12 cellular contexts compared by ENCODE assay signal in genomic region chr21:16418663-16419062, GRCh38.
DNase-seq lines count a peak whose midpoint lies in the region; ATAC-seq, FAIRE-seq and TF ChIP-seq lines count a peak whose summit lies in the region.
"Had no signal": no experiment of that assay in that cellular context is flagged by ENCODE, and none has a peak within 500 bp of the region (broad histone marks: within the 10 kb centered on the region; RNA-seq: fewer than 3 reads in every experiment).

No MANE protein-coding gene starts in this region.

- dilution Hi-C loops in keratinocyte (cut with MboI; ENCODE audit: extremely low pct_ligation_motif_present, low sequenced_read_pairs) = no loop called here

- H3K36me3 ChIP-seq in keratinocyte (ENCODE audit: control insufficient read depth in 2 of 2, extremely low read depth in 1 of 2, insufficient read depth in 2 of 2, low read length in 2 of 2) (no peaks in the 10 kb centered on the region), stomach smooth muscle (ENCODE audit: control insufficient read depth in 2 of 2, insufficient read depth in 2 of 2, low read length in 2 of 2) (no peaks in the 10 kb centered on the region)

- H3K4me2 ChIP-seq in keratinocyte (ENCODE audit: control insufficient read depth, extremely low read depth, insufficient read depth, low read depth, low read length) = peak overlapping the region; percentile 72

- H3K4me3 ChIP-seq in astrocyte of the cerebellum (ENCODE audit: low read depth, low read length) = peak overlapping the region; percentile 55
- no peak overlapping the region for H3K4me3 ChIP-seq in keratinocyte (ENCODE audit: control insufficient read depth in 2 of 3, extremely low read depth in 1 of 3, insufficient read depth in 2 of 3, low read depth in 1 of 3, low read length in 3 of 3)
- peak overlapping the region; percentile 23 to 61 for H3K4me3 ChIP-seq in stomach smooth muscle (ENCODE audit: low read length in 2 of 2)

- FAIRE-seq in keratinocyte (lab: Jason Lieb, UNC) = no peak
- FAIRE-seq: GM19239, RCC 7860 had no signal

- DNase-seq in LHCN-M2 (ENCODE audit: low read depth) (peak; percentile 17), astrocyte of the cerebellum (ENCODE audit: low read depth) (no peak), keratinocyte (ENCODE audit: low read depth, low spot score) (no peak), NK-92 (lab: John Stamatoyannopoulos, UW; ENCODE audit: unreplicated experiment) (no peak), CD1c-positive myeloid dendritic cell (ENCODE audit: extremely low spot score) (no peak), KBM-7 (no peak)
- DNase-seq: activated T-cell treated with anti-CD3 and anti-CD28 coated beads, Interleukin-2, amount 50 U/mL, for 1 hour; Caco-2 had no signal

- H3K79me2 ChIP-seq in keratinocyte (ENCODE audit: control insufficient read depth, insufficient read depth, low read length) = no peaks in the 10 kb centered on the region

- TF ChIP-seq CTCF in astrocyte of the cerebellum (IDR thresholded peaks at IDR 0.05; ENCODE audit: low read depth, low read length, missing control alignments) = no peak
- no peak for TF ChIP-seq CTCF in keratinocyte (optimal IDR thresholded peaks at IDR 0.05 in 1 of 3, IDR thresholded peaks at IDR 0.05 in 1 of 3, conservative IDR thresholded peaks at IDR 0.05 in 1 of 3; ENCODE audit: extremely low read depth in 1 of 3, insufficient read depth in 2 of 3, low read length in 3 of 3)

- H4K20me1 ChIP-seq in keratinocyte (ENCODE audit: control insufficient read depth, extremely low read depth, insufficient read depth, low read length) = no peaks in the 10 kb centered on the region

- in situ Hi-C loops in astrocyte of the cerebellum (cut with HindIII; ENCODE audit: low sequenced_read_pairs) = no loop called here
- in situ Hi-C loops in KBM-7 (cut with MboI; ENCODE audit: low pct_unique_long_range_greater_than_20kb, low sequenced_read_pairs) = no loop called here

- H2AFZ ChIP-seq in keratinocyte (ENCODE audit: control insufficient read depth, low read length) = peak overlapping the region; percentile 91

- H3K9me3 ChIP-seq in keratinocyte (ENCODE audit: control insufficient read depth, low read depth, low read length) (no peaks in the 10 kb centered on the region), stomach smooth muscle (ENCODE audit: control insufficient read depth in 2 of 2, low read length in 2 of 2) (no peaks in the 10 kb centered on the region)
- H3K9me3 ChIP-seq: Caco-2 had no signal

- H3K27ac ChIP-seq in keratinocyte (ENCODE audit: control insufficient read depth, insufficient read depth, low read length) (no peak overlapping the region), stomach smooth muscle (ENCODE audit: low read length) (peak overlapping the region; percentile 1)

- H3K27me3 ChIP-seq in keratinocyte (ENCODE audit: control insufficient read depth, extremely low read depth, insufficient read depth, low read length) = no peaks in the 10 kb centered on the region
- H3K27me3 ChIP-seq in stomach smooth muscle (ENCODE audit: control insufficient read depth in 1 of 2, insufficient read depth in 2 of 2, low read length in 2 of 2) = no peaks in the 10 kb centered on the region

- H3K9ac ChIP-seq in keratinocyte (ENCODE audit: control insufficient read depth, extremely low read depth, insufficient read depth, low read length) = no peak overlapping the region
- H3K9ac ChIP-seq in stomach smooth muscle (ENCODE audit: low read length in 2 of 2) = no peak overlapping the region

- H3K9me1 ChIP-seq in keratinocyte (ENCODE audit: control insufficient read depth, extremely low read depth, insufficient read depth, low read length) = no peaks in the 10 kb centered on the region

- ATAC-seq in GM21723 (IDR thresholded peaks at IDR 0.05; ENCODE audit: unreplicated experiment) = no peak

- H3K4me1 ChIP-seq in keratinocyte (ENCODE audit: control insufficient read depth, extremely low read depth, insufficient read depth, low read length) (peaks cover 6% of the 10 kb centered on the region), stomach smooth muscle (ENCODE audit: control insufficient read depth, insufficient read depth, low read length) (peaks cover 5% of the 10 kb centered on the region)
- H3K4me1 ChIP-seq: Caco-2 had no signal

Comparison
In these comparisons a context has a peak if more than half of its experiments do, and no peak if none do; other contexts are left out.
1. H3K4me3 ChIP-seq: peak in astrocyte of the cerebellum (single experiment) and stomach smooth muscle (2 of 2); none in keratinocyte (0 of 3).